Comparison of ENCODE assay signal across 27 cellular contexts in genomic region chr4:145766273-145766672, GRCh38.
DNase-seq lines count a peak whose midpoint lies in the region; ATAC-seq and TF ChIP-seq lines count a peak whose summit lies in the region.
"Had no signal": no experiment of that assay in that cellular context is flagged by ENCODE, and none has a peak within 500 bp of the region (broad histone marks: within the 10 kb centered on the region; RNA-seq: fewer than 3 reads in every experiment).

No MANE protein-coding gene starts in this region.

- H3K9me3 ChIP-seq in esophagus muscularis mucosa, result no peaks in the 10 kb centered on the region
- H3K9me3 ChIP-seq: BE2C, MG63 had no signal

- H3K36me3 Mint-ChIP-seq in activated CD4-positive, alpha-beta T cell treated with anti-CD3 and anti-CD28 coated beads for 36 hours (ENCODE audit: low read depth), result peaks cover 73% of the 10 kb centered on the region
- peaks cover 65% of the 10 kb centered on the region for H3K36me3 Mint-ChIP-seq in activated naive CD8-positive, alpha-beta T cell treated with anti-CD3 and anti-CD28 coated beads for 36 hours
- H3K36me3 Mint-ChIP-seq in activated naive CD8-positive, alpha-beta T cell treated with anti-CD3 and anti-CD28 coated beads, Interleukin-2, amount 50 U/mL, for 24 hours (ENCODE audit: low read depth), result peaks cover 81% of the 10 kb centered on the region

- no peak for TF ChIP-seq CTCF in esophagus muscularis mucosa (IDR thresholded peaks at IDR 0.05)

- no peaks in the 10 kb centered on the region for H3K4me1 ChIP-seq in esophagus muscularis mucosa
- H3K4me1 ChIP-seq: BE2C had no signal

- no peak overlapping the region for H3K4me3 ChIP-seq in esophagus muscularis mucosa
- H3K4me3 ChIP-seq: GM12878, MG63, PC-9 had no signal

- no peak for DNase-seq in activated CD4-positive, alpha-beta T cell treated with anti-CD3 and anti-CD28 coated beads for 36 hours
- DNase-seq in activated CD4-positive, alpha-beta T cell treated with anti-CD3 and anti-CD28 coated beads for 48 hours, result no peak
- DNase-seq in activated naive CD8-positive, alpha-beta T cell treated with anti-CD3 and anti-CD28 coated beads for 36 hours, result no peak
- DNase-seq in activated naive CD8-positive, alpha-beta T cell treated with anti-CD3 and anti-CD28 coated beads, Interleukin-2, amount 50 U/mL, for 24 hours, result no peak
- peak; percentile 39 for DNase-seq in esophagus muscularis mucosa (ENCODE audit: extremely low spot score)
- no peak for DNase-seq in AG20443 (ENCODE audit: low spot score)
- no peak for DNase-seq in stimulated activated CD4-positive, alpha-beta T cell treated with anti-CD3 and anti-CD28 coated beads, Interleukin-4, amount 100 ng/mL, for 4 hours
- DNase-seq: BE2C; CD8-positive, alpha-beta memory T cell; DMS 273 treated with DMSO at 0.1 percent for 48 hours; DMS79; EL; GDM1; GOT3; HCEC 1CT; KBM-7; MG63; NCI-H1105 treated with DMSO at 0.1 percent for 48 hours; NCI-H146; NCI-H2029; NCI-H2227 treated with DMSO at 0.1 percent for 48 hours; NCI-H526 treated with DMSO at 0.1 percent for 48 hours; PC-9 had no signal

- peaks cover 4% of the 10 kb centered on the region for H3K9me3 Mint-ChIP-seq in activated CD4-positive, alpha-beta T cell treated with anti-CD3 and anti-CD28 coated beads for 36 hours (ENCODE audit: low read depth)
- peaks cover 8% of the 10 kb centered on the region for H3K9me3 Mint-ChIP-seq in activated naive CD8-positive, alpha-beta T cell treated with anti-CD3 and anti-CD28 coated beads for 36 hours
- H3K9me3 Mint-ChIP-seq in activated naive CD8-positive, alpha-beta T cell treated with anti-CD3 and anti-CD28 coated beads, Interleukin-2, amount 50 U/mL, for 24 hours, result peaks cover 11% of the 10 kb centered on the region
- H3K9me3 Mint-ChIP-seq: CD8-positive, alpha-beta memory T cell had no signal

- H3K4me3 Mint-ChIP-seq in activated CD4-positive, alpha-beta T cell treated with anti-CD3 and anti-CD28 coated beads for 36 hours, result no peak overlapping the region
- H3K4me3 Mint-ChIP-seq in activated naive CD8-positive, alpha-beta T cell treated with anti-CD3 and anti-CD28 coated beads for 36 hours, result no peak overlapping the region
- H3K4me3 Mint-ChIP-seq in activated naive CD8-positive, alpha-beta T cell treated with anti-CD3 and anti-CD28 coated beads, Interleukin-2, amount 50 U/mL, for 24 hours, result no peak overlapping the region
- H3K4me3 Mint-ChIP-seq: CD14-positive monocyte; CD8-positive, alpha-beta memory T cell had no signal

- TF ChIP-seq POLR2A in esophagus muscularis mucosa (IDR thresholded peaks at IDR 0.05; ENCODE audit: low read depth), result no peak

- no peaks in the 10 kb centered on the region for H3K27me3 Mint-ChIP-seq in activated CD4-positive, alpha-beta T cell treated with anti-CD3 and anti-CD28 coated beads for 36 hours
- no peaks in the 10 kb centered on the region for H3K27me3 Mint-ChIP-seq in activated naive CD8-positive, alpha-beta T cell treated with anti-CD3 and anti-CD28 coated beads for 36 hours
- no peaks in the 10 kb centered on the region for H3K27me3 Mint-ChIP-seq in activated naive CD8-positive, alpha-beta T cell treated with anti-CD3 and anti-CD28 coated beads, Interleukin-2, amount 50 U/mL, for 24 hours
- H3K27me3 Mint-ChIP-seq: CD8-positive, alpha-beta memory T cell had no signal

- peaks cover 12 to 52% (median 43%) of the 10 kb centered on the region in 4 donors for H3K36me3 ChIP-seq in esophagus muscularis mucosa
- H3K36me3 ChIP-seq: MG63 had no signal

- intact Hi-C loops in activated CD4-positive, alpha-beta T cell treated with anti-CD3 and anti-CD28 coated beads for 36 hours (cut with DNase I, micrococcal nuclease), result no loop called here
- intact Hi-C loops in esophagus muscularis mucosa (cut with DNase I), result no loop called here

- POLR2A ChIA-PET in activated CD4-positive, alpha-beta T cell treated with anti-CD3 and anti-CD28 coated beads for 36 hours (lab: Charles Lee), result no interaction called here

- 97% methylated on average over 5 of the region's 5 CpGs for WGBS in esophagus muscularis mucosa

- H3K27ac Mint-ChIP-seq in activated CD4-positive, alpha-beta T cell treated with anti-CD3 and anti-CD28 coated beads for 36 hours, result peak overlapping the region; percentile 66
- H3K27ac Mint-ChIP-seq in activated naive CD8-positive, alpha-beta T cell treated with anti-CD3 and anti-CD28 coated beads for 36 hours, result peak overlapping the region; percentile 39
- no peak overlapping the region for H3K27ac Mint-ChIP-seq in activated naive CD8-positive, alpha-beta T cell treated with anti-CD3 and anti-CD28 coated beads, Interleukin-2, amount 50 U/mL, for 24 hours
- H3K27ac Mint-ChIP-seq: CD14-positive monocyte had no signal

- peaks cover 16% of the 10 kb centered on the region for H3K4me1 Mint-ChIP-seq in activated CD4-positive, alpha-beta T cell treated with anti-CD3 and anti-CD28 coated beads for 36 hours
- H3K4me1 Mint-ChIP-seq in activated naive CD8-positive, alpha-beta T cell treated with anti-CD3 and anti-CD28 coated beads for 36 hours, result peaks cover 14% of the 10 kb centered on the region
- peaks cover 14% of the 10 kb centered on the region for H3K4me1 Mint-ChIP-seq in activated naive CD8-positive, alpha-beta T cell treated with anti-CD3 and anti-CD28 coated beads, Interleukin-2, amount 50 U/mL, for 24 hours
- H3K4me1 Mint-ChIP-seq: CD8-positive, alpha-beta memory T cell had no signal

- H3K27ac ChIP-seq in esophagus muscularis mucosa (replicated peaks in 1 of 4), result no peak overlapping the region
- H3K27ac ChIP-seq: 22Rv1, PC-9 had no signal

- H3K27me3 ChIP-seq in esophagus muscularis mucosa, result no peaks in the 10 kb centered on the region
- H3K27me3 ChIP-seq: BE2C, MG63 had no signal

- TF ChIP-seq EP300 in esophagus muscularis mucosa (IDR thresholded peaks at IDR 0.05), result no peak

- CTCF ChIA-PET in activated CD4-positive, alpha-beta T cell treated with anti-CD3 and anti-CD28 coated beads for 36 hours (lab: Charles Lee), result no interaction called here

- ATAC-seq in activated CD4-positive, alpha-beta T cell treated with anti-CD3 and anti-CD28 coated beads for 36 hours, result peak; percentile 49
- no peak for ATAC-seq in activated naive CD8-positive, alpha-beta T cell treated with anti-CD3 and anti-CD28 coated beads, Interleukin-2, amount 50 U/mL, for 24 hours
- ATAC-seq: GM12878, Right ventricle myocardium inferior had no signal
